ENCODE assay signal across 8 cellular contexts in genomic region chr3:98980915-98981596, GRCh38.
DNase-seq lines count a peak whose midpoint lies in the region; ATAC-seq and TF ChIP-seq lines count a peak whose summit lies in the region.

No MANE protein-coding gene starts in this region.

- CTCF ChIA-PET in AG04450 (lab: Charles Lee), result interaction anchor here (4.1 to 4.8 kb wide), 2 partner anchors 13 to 164 kb away, joined by 20 to 24 read pairs; no protein-coding TSS in a partner anchor

- H3K4me3 ChIP-seq in AG04450 (ENCODE audit: low read depth, low read length) (peak overlapping the region; percentile 11; the same call in 1 of the 2 replicates), stomach (no peak overlapping the region), esophagus muscularis mucosa (no peak overlapping the region)

- no peak for TF ChIP-seq POLR2A in stomach (IDR thresholded peaks at IDR 0.05)
- no peak for TF ChIP-seq POLR2A in esophagus muscularis mucosa (IDR thresholded peaks at IDR 0.05; ENCODE audit: low read depth)

- POLR2A ChIA-PET in AG04450 (lab: Yijun Ruan, JAX), result no interaction called here

- no peak overlapping the region for H3K27ac ChIP-seq in AG04450 (ENCODE audit: low read depth, low read length)
- no peak overlapping the region for H3K27ac ChIP-seq in stomach
- no peak overlapping the region for H3K27ac ChIP-seq in esophagus muscularis mucosa (replicated peaks in 1 of 4)

- H3K4me1 ChIP-seq in stomach (no peaks in the 10 kb centered on the region), esophagus muscularis mucosa (peaks cover 0 to 2% (median 0%) of the 10 kb centered on the region in 4 donors)

- 36 to 46% (median 42%) methylated on average over 2 of the region's 2 CpGs for WGBS in stomach, 5 donors
- 44% methylated on average over 2 of the region's 2 CpGs for WGBS in esophagus muscularis mucosa

- no peaks in the 10 kb centered on the region for H3K27me3 ChIP-seq in AG04450 (ENCODE audit: control insufficient read depth, insufficient read depth, low read length)
- H3K27me3 ChIP-seq in stomach, result no peaks in the 10 kb centered on the region
- H3K27me3 ChIP-seq in esophagus muscularis mucosa, result no peaks in the 10 kb centered on the region

- intact Hi-C loops in stomach (cut with DNase I; ENCODE audit: low total_unique reads) (no loop called here), esophagus muscularis mucosa (cut with DNase I) (no loop called here)

- H3K9me3 ChIP-seq in AG04450 (ENCODE audit: control insufficient read depth, insufficient read depth, low read length) (no peaks in the 10 kb centered on the region), stomach (no peaks in the 10 kb centered on the region), esophagus muscularis mucosa (no peaks in the 10 kb centered on the region)

- DNase-seq in AG04450 (ENCODE audit: low read depth, low spot score) (no peak), amniotic epithelial cell (ENCODE audit: low read depth) (peak; percentile 55), stomach (no peak), HuH-7 (ENCODE audit: low spot score) (no peak), esophagus muscularis mucosa (ENCODE audit: extremely low spot score) (no peak), NOMO-1 treated with dmso at 0.1 percent for 144 hours (lab: John Stamatoyannopoulos, UW; ENCODE audit: unreplicated experiment) (no peak)

- peak; percentile 90 for ATAC-seq in GM19328 (IDR thresholded peaks at IDR 0.05; ENCODE audit: unreplicated experiment)
- peak; percentile 92 for ATAC-seq in HG03095 (IDR thresholded peaks at IDR 0.05; ENCODE audit: unreplicated experiment)

- H3K36me3 ChIP-seq in stomach (no peaks in the 10 kb centered on the region), esophagus muscularis mucosa (no peaks in the 10 kb centered on the region)

- TF ChIP-seq EP300 in stomach (IDR thresholded peaks at IDR 0.05), result no peak
- no peak for TF ChIP-seq EP300 in esophagus muscularis mucosa (IDR thresholded peaks at IDR 0.05)

- no peak for TF ChIP-seq CTCF in AG04450 (IDR thresholded peaks at IDR 0.05; ENCODE audit: low read depth, low read length)
- TF ChIP-seq CTCF in stomach (IDR thresholded peaks at IDR 0.05), result no peak
- no peak for TF ChIP-seq CTCF in esophagus muscularis mucosa (IDR thresholded peaks at IDR 0.05)
